Comparison of ENCODE assay signal across 18 cellular contexts in genomic region chr14:99001241-99001640, GRCh38.
"Had no signal": no experiment of that assay in that cellular context is flagged by ENCODE, and none has a peak within 500 bp of the region (broad histone marks: within the 10 kb centered on the region; RNA-seq: fewer than 3 reads in every experiment).

No MANE protein-coding gene starts in this region.

- H2AFZ ChIP-seq: hepatocyte had no signal

- H3K4me1 Mint-ChIP-seq: stimulated activated memory B cell treated with anti-CD40 and anti-IgM and Interleukin-4, amounts not matched to agents 10 μg/mL and 1 μg/mL and 100 μg/mL, for 72 hours had no signal

- H3K9me3 Mint-ChIP-seq: nephron progenitor cell; stimulated activated naive CD8-positive, alpha-beta T cell treated with anti-CD3 and anti-CD28 coated beads, Interleukin-15, Interleukin-2, amounts not matched to agents 100 ng/mL and 50 ng/mL, for 24 hours had no signal

- H3K4me1 ChIP-seq: spleen, tibial nerve, upper lobe of right lung had no signal

- H3K27ac ChIP-seq: hepatocyte, neutrophil, spleen, tibial nerve, upper lobe of right lung had no signal

- H3K4me3 Mint-ChIP-seq: naive thymus-derived CD4-positive, alpha-beta T cell; nephron progenitor cell; stimulated activated memory B cell treated with anti-CD40 and anti-IgM and Interleukin-4, amounts not matched to agents 10 μg/mL and 1 μg/mL and 100 μg/mL, for 72 hours; stimulated activated naive CD8-positive, alpha-beta T cell treated with anti-CD3 and anti-CD28 coated beads, Interleukin-15, Interleukin-2, amounts not matched to agents 100 ng/mL and 50 ng/mL, for 24 hours had no signal

- DNase-seq: dermis blood vessel endothelial cell; erythroblast; foreskin melanocyte; head of caudate nucleus; kidney glomerular epithelial cell; naive thymus-derived CD4-positive, alpha-beta T cell; nephron progenitor cell; spleen; stimulated activated CD4-positive, alpha-beta T cell treated with anti-CD3 and anti-CD28 coated beads, Interleukin-15, amount 100 ng/mL, for 24 hours; stimulated activated CD4-positive, alpha-beta T cell treated with anti-CD3 and anti-CD28 coated beads, Interleukin-1b, Interleukin-23, amount 100 ng/mL, for 48 hours; stimulated activated CD4-positive, alpha-beta T cell treated with anti-CD3 and anti-CD28 coated beads, Interleukin-4, amount 100 ng/mL, for 24 hours; upper lobe of right lung had no signal

- H3K36me3 Mint-ChIP-seq: stimulated activated memory B cell treated with anti-CD40 and anti-IgM and Interleukin-4, amounts not matched to agents 10 μg/mL and 1 μg/mL and 100 μg/mL, for 72 hours had no signal

- H3K27ac Mint-ChIP-seq: naive thymus-derived CD4-positive, alpha-beta T cell; nephron progenitor cell; stimulated activated memory B cell treated with anti-CD40 and anti-IgM and Interleukin-4, amounts not matched to agents 10 μg/mL and 1 μg/mL and 100 μg/mL, for 72 hours; stimulated activated naive CD8-positive, alpha-beta T cell treated with anti-CD3 and anti-CD28 coated beads, Interleukin-15, Interleukin-2, amounts not matched to agents 100 ng/mL and 50 ng/mL, for 24 hours had no signal

- H3K36me3 ChIP-seq: spleen, tibial nerve, upper lobe of right lung had no signal

- ATAC-seq: naive thymus-derived CD4-positive, alpha-beta T cell; sciatic nerve; stimulated activated memory B cell treated with anti-CD40 and anti-IgM and Interleukin-4, amounts not matched to agents 10 μg/mL and 1 μg/mL and 100 μg/mL, for 72 hours; upper lobe of right lung had no signal

- H3K4me2 ChIP-seq: hepatocyte had no signal

- H3K9me3 ChIP-seq: neutrophil, spleen, tibial nerve, upper lobe of right lung had no signal

- H3K4me3 ChIP-seq: hepatocyte, spleen, tibial nerve, upper lobe of right lung had no signal

- H3K27me3 ChIP-seq: hepatocyte, neutrophil, spleen, tibial nerve, upper lobe of right lung had no signal

- H3K27me3 Mint-ChIP-seq: naive thymus-derived CD4-positive, alpha-beta T cell; stimulated activated memory B cell treated with anti-CD40 and anti-IgM and Interleukin-4, amounts not matched to agents 10 μg/mL and 1 μg/mL and 100 μg/mL, for 72 hours; stimulated activated naive CD8-positive, alpha-beta T cell treated with anti-CD3 and anti-CD28 coated beads, Interleukin-15, Interleukin-2, amounts not matched to agents 100 ng/mL and 50 ng/mL, for 24 hours had no signal
